8 cellular contexts compared by ENCODE assay signal in genomic region chr13:110819203-110820014, GRCh38.
DNase-seq lines count a peak whose midpoint lies in the region; ATAC-seq and TF ChIP-seq lines count a peak whose summit lies in the region.

No MANE protein-coding gene starts in this region.

- H3K27me3 ChIP-seq in kidney epithelial cell (ENCODE audit: control insufficient read depth, insufficient read depth, low read length), result peaks cover 2% of the 10 kb centered on the region

- TF ChIP-seq CTCF in cardiac fibroblast (IDR thresholded peaks at IDR 0.05; ENCODE audit: low read depth, low read length), result peak; percentile 99
- peak; percentile 97 for TF ChIP-seq CTCF in kidney epithelial cell (IDR thresholded peaks at IDR 0.05; ENCODE audit: insufficient read depth, low read length, poor library complexity, severe bottlenecking)

- H3K4me3 ChIP-seq in cardiac fibroblast (replicated peaks in 1 of 2; ENCODE audit: low read depth in 2 of 2, low read length in 2 of 2) (no peak overlapping the region), kidney epithelial cell (ENCODE audit: low read depth, low read length) (no peak overlapping the region)

- H3K36me3 ChIP-seq in kidney epithelial cell (ENCODE audit: control insufficient read depth, insufficient read depth, low read length), result no peaks in the 10 kb centered on the region

- peak; percentile 66 for ATAC-seq in HG02763 (IDR thresholded peaks at IDR 0.05; ENCODE audit: unreplicated experiment)

- DNase-seq in SIG-M5 treated with dmso at 0.1 percent for 504 hours (lab: John Stamatoyannopoulos, UW; ENCODE audit: unreplicated experiment) (peak; percentile 39), SIG-M5 (lab: John Stamatoyannopoulos, UW) (no peak), NCI-H146 treated with DMSO at 0.1 percent for 48 hours (lab: John Stamatoyannopoulos, UW; ENCODE audit: unreplicated experiment) (peak; percentile 66), cardiac fibroblast (ENCODE audit: low read depth in 2 of 2) (peak; percentile 74 to 77), kidney epithelial cell (ENCODE audit: low read depth) (peak; percentile 14)
- peak; percentile 63 for DNase-seq in activated CD4-positive, CD25-positive, alpha-beta regulatory T cell treated with anti-CD3 and anti-CD28 coated beads, Interleukin-2, amount 50 U/mL, for 16 hours (ENCODE audit: low read depth, low spot score)
- peak; percentile 78 for DNase-seq in stimulated activated CD4-positive, alpha-beta T cell treated with anti-CD3 and anti-CD28 coated beads, Interleukin-1b, Interleukin-23, amount 100 ng/mL, for 48 hours
